ENCODE assay signal across 8 cellular contexts in genomic region chr19:45793178-45793564, GRCh38. TPM values are rescaled to one million over a fixed set of nuclear protein-coding genes. Genes with fewer than 3 reads are reported as not detected.
A peak's percentile ranks its signal among the peaks of the same experiment; 100 is the strongest.
DNase-seq lines count a peak whose midpoint lies in the region; ATAC-seq, FAIRE-seq and TF ChIP-seq lines count a peak whose summit lies in the region.

No MANE protein-coding gene starts in this region.

- H3K9me3 Mint-ChIP-seq in nephron: no peaks in the 10 kb centered on the region

- peaks cover 19% of the 10 kb centered on the region for H3K79me2 ChIP-seq in K562 (ENCODE audit: control insufficient read depth, insufficient read depth, low read length)

- no peak overlapping the region for H3K27ac ChIP-seq in HUES48 (ENCODE audit: low read depth, low read length)
- no peak overlapping the region; the same call in 2 of the 3 replicates for H3K27ac ChIP-seq in K562 (ENCODE audit: extremely low read depth, low read depth, low read length)

- POLR2A ChIA-PET in K562 (lab: Yijun Ruan, JAX): interaction anchor here (0.6 to 1.8 kb wide), 8 partner anchors 11 to 1367 kb away, joined by 3 to 9 read pairs (median 4); partner anchors contain the start of gene DMPK

- CTCF ChIA-PET in K562 (lab: Yijun Ruan, JAX; ENCODE audit: low intra/inter-chr PET ratio): no interaction called here

- H3K4me3 ChIP-seq in BE2C (ENCODE audit: low read depth, low read length): peak overlapping the region; percentile 31
- H3K4me3 ChIP-seq in HUES48 (ENCODE audit: low read depth, low read length): peak overlapping the region; percentile 45
- peak overlapping the region; percentile 95 for H3K4me3 ChIP-seq in K562

- H3K4me1 ChIP-seq in BE2C (peaks cover 4% of the 10 kb centered on the region), HUES48 (ENCODE audit: control insufficient read depth, insufficient read depth, low read length) (peaks cover 3% of the 10 kb centered on the region), K562 (replicated peaks in 1 of 2; ENCODE audit: control insufficient read depth in 2 of 2, insufficient read depth in 2 of 2, low read length in 2 of 2) (peaks cover 19 to 27% of the 10 kb centered on the region in 2 experiments)

- no peak for TF ChIP-seq RAD21 in K562 (CRISPR knock-in tag; conservative IDR thresholded peaks at IDR 0.05 in 1 of 2, IDR thresholded peaks at IDR 0.05 in 1 of 2)

- no peak overlapping the region for H3K9ac ChIP-seq in HUES48 (ENCODE audit: low read depth, low read length)
- H3K9ac ChIP-seq in K562 (ENCODE audit: insufficient read depth in 1 of 2, low read depth in 2 of 2, low read length in 2 of 2): no peak overlapping the region; a peak in 1 of 4 replicates

- H4K20me1 ChIP-seq in K562 (replicated peaks; ENCODE audit: control insufficient read depth, insufficient read depth, low read length): peaks cover 3% of the 10 kb centered on the region

- H3K9me3 ChIP-seq in BE2C (no peaks in the 10 kb centered on the region), HUES48 (ENCODE audit: control insufficient read depth, insufficient read depth, low read length) (no peaks in the 10 kb centered on the region), K562 (replicated peaks; ENCODE audit: control insufficient read depth, insufficient read depth, low read depth, low read length) (no peaks in the 10 kb centered on the region)

- H2AFZ ChIP-seq in K562 (ENCODE audit: low read depth, low read length): peak overlapping the region; percentile 62

- no peak for ATAC-seq in K562

- BruUV-seq in K562 (replicated peaks; lab: Mats Ljungman, UMichigan): no TSS peak

- H3K4me3 Mint-ChIP-seq in nephron: peak overlapping the region; percentile 82 to 92 (median 90)

- TF ChIP-seq CTCF in BE2C (IDR thresholded peaks at IDR 0.05; ENCODE audit: low read depth, low read length) (no peak), K562 (IDR thresholded peaks at IDR 0.05 in 2 of 3, conservative IDR thresholded peaks at IDR 0.05 in 1 of 3; ENCODE audit: insufficient read depth in 2 of 3, low read depth in 1 of 3, low read length in 3 of 3) (no peak), nephron (IDR thresholded peaks at IDR 0.05; ENCODE audit: unreplicated experiment in 3 of 3) (no peak)

- TF ChIP-seq EP300 in K562 (IDR thresholded peaks at IDR 0.05; ENCODE audit: low read length): no peak

- no peak for TF ChIP-seq POLR2A in K562 (conservative IDR thresholded peaks at IDR 0.05)

- intact Hi-C loops in K562 (cut with micrococcal nuclease): no loop called here

- peaks cover 35% of the 10 kb centered on the region for H3K4me1 Mint-ChIP-seq in nephron

- peaks cover 4% of the 10 kb centered on the region for H3K9me1 ChIP-seq in K562 (ENCODE audit: control insufficient read depth, insufficient read depth, low read length)

- no peaks in the 10 kb centered on the region for H3K27me3 ChIP-seq in BE2C
- no peaks in the 10 kb centered on the region for H3K27me3 ChIP-seq in HUES48 (ENCODE audit: control insufficient read depth, insufficient read depth, low read length)
- no peaks in the 10 kb centered on the region for H3K27me3 ChIP-seq in K562 (ENCODE audit: control insufficient read depth in 2 of 2, insufficient read depth in 2 of 2, low read length in 2 of 2)

- H3K27ac Mint-ChIP-seq in nephron: peak overlapping the region; percentile 13 to 84 (median 51)

- in situ Hi-C loops in K562 (cut with MboI): no loop called here

- no peak for FAIRE-seq in K562 (lab: Jason Lieb, UNC)

- H3K27me3 Mint-ChIP-seq in nephron (ENCODE audit: low read depth): peaks cover 4% of the 10 kb centered on the region

- peak overlapping the region; percentile 49; the same call in 1 of the 2 replicates for H3K4me2 ChIP-seq in K562 (ENCODE audit: insufficient read depth, low read length)

- H3K36me3 Mint-ChIP-seq in nephron (ENCODE audit: low read depth): peaks cover 24% of the 10 kb centered on the region

- DNase-seq in BE2C: no peak
- DNase-seq in K562 (ENCODE audit: extremely low read depth in 1 of 4, low spot score in 3 of 4): no peak
- no peak for DNase-seq in hypothalamus (lab: John Stamatoyannopoulos, UW)
- no peak for DNase-seq in DMS114 treated with DMSO at 0.1 percent for 48 hours (lab: John Stamatoyannopoulos, UW; ENCODE audit: unreplicated experiment)
- DNase-seq in stimulated activated CD4-positive, alpha-beta T cell treated with anti-CD3 and anti-CD28 coated beads, Interleukin-4, amount 100 ng/mL, for 24 hours: no peak
- no peak for DNase-seq in NCI-H526 (lab: John Stamatoyannopoulos, UW)

- H3K36me3 ChIP-seq in BE2C (peaks cover 21% of the 10 kb centered on the region), HUES48 (ENCODE audit: control insufficient read depth, insufficient read depth, low read length) (peaks cover 20% of the 10 kb centered on the region), K562 (ENCODE audit: control insufficient read depth, insufficient read depth, low read length) (peaks cover 28% of the 10 kb centered on the region; the same call in 2 of the 3 replicates)

- WGBS in K562 (ENCODE audit: insufficient coverage, low coverage, missing lambda C conversion rate): 4% methylated on average over 3 of the region's 3 CpGs

RNA-seq across cellular contexts. Expression of gene DMWD, which starts 0.5 kb away (rescaled TPM):
- polyA plus RNA-seq in BE2C (2012; ENCODE audit: insufficient read depth, insufficient read length, low read depth): 51.4 TPM
- 93.8 and 251 TPM in 2 replicates for total RNA-seq in K562 (2011; cell fraction: chromatin; rRNA removed; ENCODE audit: low replicate concordance)
- 136 and 149 TPM in 2 replicates for total RNA-seq in K562 (2011; cell fraction: nucleolus; rRNA removed)
- 124 and 146 TPM in 2 replicates for total RNA-seq in K562 (2011; cell fraction: nucleoplasm; rRNA removed)
- 30.5 and 38.4 TPM in 2 replicates for total RNA-seq in K562 (2014; rRNA removed)
- 18.1 and 20.0 TPM in 2 replicates for total RNA-seq in K562 (2014; rRNA removed; fragmentation: Illumina TruSeq; extraction: Trizol)
- 19.0 and 20.7 TPM in 2 replicates for total RNA-seq in K562 (2015; rRNA removed; fragmentation: Illumina TruSeq; extraction: Trizol)
- 51.3 and 54.6 TPM in 2 replicates for total RNA-seq in K562 (2021)
- polyA plus RNA-seq in K562 (2011; rRNA removed): 15.6 and 22.6 TPM in 2 replicates
- polyA plus RNA-seq in K562 (2011; cell fraction: cytosol; rRNA removed): 23.6 and 33.0 TPM in 2 replicates
- 46.4 and 68.1 TPM in 2 replicates for polyA plus RNA-seq in K562 (2011; cell fraction: nucleus; rRNA removed)
- polyA plus RNA-seq in K562 (2012): 28.7 and 29.1 TPM in 2 replicates
- 15.4 and 18.7 TPM in 2 replicates for polyA plus RNA-seq in K562 (2014; fragmentation: Illumina TruSeq; extraction: Trizol)
- polyA plus RNA-seq in K562 (2014; fragmentation: Nextera tagmentation; extraction: Ambion mirVana): 1 to 10 TPM; 4.7 to 7.9 TPM
- 27.7 and 32.8 TPM in 2 replicates for polyA plus RNA-seq in K562 (2014; rRNA removed)
- polyA minus RNA-seq in K562 (2011; rRNA and poly(A)+ RNA removed): 21.1 and 23.5 TPM in 2 replicates
- polyA minus RNA-seq in K562 (2011; cell fraction: cytosol; rRNA and poly(A)+ RNA removed): 22.7 and 27.3 TPM in 2 replicates
- polyA minus RNA-seq in K562 (2011; cell fraction: nucleus; rRNA and poly(A)+ RNA removed): 38.4 and 45.5 TPM in 2 replicates

RNA-seq across cellular contexts. Expression of gene DMPK, which starts 10.9 kb away (rescaled TPM):
- polyA plus RNA-seq in BE2C (2012; ENCODE audit: insufficient read depth, insufficient read length, low read depth): 56.7 TPM
- 108 and 213 TPM in 2 replicates for total RNA-seq in K562 (2011; cell fraction: chromatin; rRNA removed; ENCODE audit: low replicate concordance)
- total RNA-seq in K562 (2011; cell fraction: nucleolus; rRNA removed): 94.9 and 106 TPM in 2 replicates
- total RNA-seq in K562 (2011; cell fraction: nucleoplasm; rRNA removed): 85.3 and 105 TPM in 2 replicates
- total RNA-seq in K562 (2014; rRNA removed) (7.7 and 10.9 TPM in 2 replicates), K562 (2014; rRNA removed; fragmentation: Illumina TruSeq; extraction: Trizol) (2.3 and 2.8 TPM in 2 replicates), K562 (2015; rRNA removed; fragmentation: Illumina TruSeq; extraction: Trizol) (7.3 and 8.8 TPM in 2 replicates), K562 (2021) (22.7 and 26.5 TPM in 2 replicates)
- polyA plus RNA-seq in K562 (2011; rRNA removed) (7.0 and 11.2 TPM in 2 replicates), K562 (2014; fragmentation: Illumina TruSeq; extraction: Trizol) (8.0 and 9.1 TPM in 2 replicates), K562 (2014; fragmentation: Nextera tagmentation; extraction: Ambion mirVana) (under 1 TPM; 0.24 to 0.63 TPM), K562 (2014; rRNA removed) (19.1 and 31.3 TPM in 2 replicates)
- polyA plus RNA-seq in K562 (2011; cell fraction: cytosol; rRNA removed): 8.7 and 21.2 TPM in 2 replicates
- polyA plus RNA-seq in K562 (2011; cell fraction: nucleus; rRNA removed): 75.5 and 114 TPM in 2 replicates
- polyA plus RNA-seq in K562 (2012): 23.7 and 50.9 TPM in 2 replicates
- 6.7 and 13.0 TPM in 2 replicates for polyA minus RNA-seq in K562 (2011; rRNA and poly(A)+ RNA removed)
- 5.6 and 7.0 TPM in 2 replicates for polyA minus RNA-seq in K562 (2011; cell fraction: cytosol; rRNA and poly(A)+ RNA removed)
- polyA minus RNA-seq in K562 (2011; cell fraction: nucleus; rRNA and poly(A)+ RNA removed): 16.8 and 17.1 TPM in 2 replicates

RNA-seq across cellular contexts. Expression of gene RSPH6A, which starts 21.9 kb away (rescaled TPM):
- polyA plus RNA-seq in BE2C (2012; ENCODE audit: insufficient read depth, insufficient read length, low read depth): not detected
- 0.63 and 3.1 TPM in 2 replicates for total RNA-seq in K562 (2011; cell fraction: chromatin; rRNA removed; ENCODE audit: low replicate concordance)
- total RNA-seq in K562 (2011; cell fraction: nucleolus; rRNA removed): 1.5 and 1.7 TPM in 2 replicates
- total RNA-seq in K562 (2011; cell fraction: nucleoplasm; rRNA removed): 0.81 and 1.1 TPM in 2 replicates
- not detected in 2 replicates for total RNA-seq in K562 (2014; rRNA removed)
- not detected in 2 replicates for total RNA-seq in K562 (2014; rRNA removed; fragmentation: Illumina TruSeq; extraction: Trizol)
- total RNA-seq in K562 (2015; rRNA removed; fragmentation: Illumina TruSeq; extraction: Trizol): 0.07 TPM in 1 of 2 replicates, not detected in the other
- total RNA-seq in K562 (2021): 0.07 TPM in 1 of 2 replicates, not detected in the other
- 0.03 and 0.04 TPM in 2 replicates for polyA plus RNA-seq in K562 (2011; rRNA removed)
- polyA plus RNA-seq in K562 (2011; cell fraction: cytosol; rRNA removed): not detected in 2 replicates
- 0.08 and 0.14 TPM in 2 replicates for polyA plus RNA-seq in K562 (2011; cell fraction: nucleus; rRNA removed)
- 0.05 and 0.15 TPM in 2 replicates for polyA plus RNA-seq in K562 (2012)
- not detected in 2 replicates for polyA plus RNA-seq in K562 (2014; fragmentation: Illumina TruSeq; extraction: Trizol)
- not detected for polyA plus RNA-seq in K562 (2014; fragmentation: Nextera tagmentation; extraction: Ambion mirVana)
- polyA plus RNA-seq in K562 (2014; rRNA removed): 0.07 and 0.15 TPM in 2 replicates
- 0.09 TPM in 1 of 2 replicates, not detected in the other for polyA minus RNA-seq in K562 (2011; rRNA and poly(A)+ RNA removed)
- not detected in 2 replicates for polyA minus RNA-seq in K562 (2011; cell fraction: cytosol; rRNA and poly(A)+ RNA removed)
- 0.54 and 0.56 TPM in 2 replicates for polyA minus RNA-seq in K562 (2011; cell fraction: nucleus; rRNA and poly(A)+ RNA removed)

RNA-seq across cellular contexts. Expression of gene SIX5, which starts 24.1 kb away (rescaled TPM):
- 3.3 TPM for polyA plus RNA-seq in BE2C (2012; ENCODE audit: insufficient read depth, insufficient read length, low read depth)
- total RNA-seq in K562 (2011; cell fraction: chromatin; rRNA removed; ENCODE audit: low replicate concordance): 4.2 and 17.4 TPM in 2 replicates
- total RNA-seq in K562 (2011; cell fraction: nucleolus; rRNA removed): 13.7 and 19.0 TPM in 2 replicates
- total RNA-seq in K562 (2011; cell fraction: nucleoplasm; rRNA removed): 6.2 and 8.5 TPM in 2 replicates
- 7.9 and 9.0 TPM in 2 replicates for total RNA-seq in K562 (2014; rRNA removed)
- 1.0 and 1.4 TPM in 2 replicates for total RNA-seq in K562 (2014; rRNA removed; fragmentation: Illumina TruSeq; extraction: Trizol)
- 4.2 and 5.0 TPM in 2 replicates for total RNA-seq in K562 (2015; rRNA removed; fragmentation: Illumina TruSeq; extraction: Trizol)
- total RNA-seq in K562 (2021): 15.2 and 17.2 TPM in 2 replicates
- polyA plus RNA-seq in K562 (2011; rRNA removed): 2.5 and 6.1 TPM in 2 replicates
- polyA plus RNA-seq in K562 (2011; cell fraction: cytosol; rRNA removed): 5.6 and 11.7 TPM in 2 replicates
- 22.2 and 28.1 TPM in 2 replicates for polyA plus RNA-seq in K562 (2011; cell fraction: nucleus; rRNA removed)
- 5.5 and 16.8 TPM in 2 replicates for polyA plus RNA-seq in K562 (2012)
- polyA plus RNA-seq in K562 (2014; fragmentation: Illumina TruSeq; extraction: Trizol): 7.4 and 12.5 TPM in 2 replicates
- not detected for polyA plus RNA-seq in K562 (2014; fragmentation: Nextera tagmentation; extraction: Ambion mirVana)
- 9.7 and 10.2 TPM in 2 replicates for polyA plus RNA-seq in K562 (2014; rRNA removed)
- polyA minus RNA-seq in K562 (2011; rRNA and poly(A)+ RNA removed): 0.74 and 0.93 TPM in 2 replicates
- 4.6 and 7.9 TPM in 2 replicates for polyA minus RNA-seq in K562 (2011; cell fraction: cytosol; rRNA and poly(A)+ RNA removed)
- polyA minus RNA-seq in K562 (2011; cell fraction: nucleus; rRNA and poly(A)+ RNA removed): 7.8 and 10.1 TPM in 2 replicates

RNA-seq across cellular contexts. Expression of gene MEIOSIN, which starts 59.9 kb away (rescaled TPM):
- 0.31 TPM for polyA plus RNA-seq in BE2C (2012; ENCODE audit: insufficient read depth, insufficient read length, low read depth)
- 0.48 and 1.4 TPM in 2 replicates for total RNA-seq in K562 (2011; cell fraction: chromatin; rRNA removed; ENCODE audit: low replicate concordance)
- 0.66 and 0.67 TPM in 2 replicates for total RNA-seq in K562 (2011; cell fraction: nucleolus; rRNA removed)
- total RNA-seq in K562 (2011; cell fraction: nucleoplasm; rRNA removed): 0.37 and 0.76 TPM in 2 replicates
- total RNA-seq in K562 (2014; rRNA removed): 1.6 and 2.4 TPM in 2 replicates
- total RNA-seq in K562 (2014; rRNA removed; fragmentation: Illumina TruSeq; extraction: Trizol): 0.64 and 0.76 TPM in 2 replicates
- 0.51 and 0.64 TPM in 2 replicates for total RNA-seq in K562 (2015; rRNA removed; fragmentation: Illumina TruSeq; extraction: Trizol)
- total RNA-seq in K562 (2021): 1.5 and 2.0 TPM in 2 replicates
- polyA plus RNA-seq in K562 (2011; rRNA removed): 0.20 and 1.4 TPM in 2 replicates
- 0.82 and 0.99 TPM in 2 replicates for polyA plus RNA-seq in K562 (2011; cell fraction: cytosol; rRNA removed)
- 0.51 and 0.86 TPM in 2 replicates for polyA plus RNA-seq in K562 (2011; cell fraction: nucleus; rRNA removed)
- polyA plus RNA-seq in K562 (2012): 1.8 and 3.2 TPM in 2 replicates
- polyA plus RNA-seq in K562 (2014; fragmentation: Illumina TruSeq; extraction: Trizol): 1.8 and 2.2 TPM in 2 replicates
- polyA plus RNA-seq in K562 (2014; fragmentation: Nextera tagmentation; extraction: Ambion mirVana): under 1 TPM; 0.06 to 0.07 TPM
- polyA plus RNA-seq in K562 (2014; rRNA removed): 1.2 and 1.6 TPM in 2 replicates
- 0.21 and 0.54 TPM in 2 replicates for polyA minus RNA-seq in K562 (2011; rRNA and poly(A)+ RNA removed)
- 1.1 TPM in 1 of 2 replicates, not detected in the other for polyA minus RNA-seq in K562 (2011; cell fraction: cytosol; rRNA and poly(A)+ RNA removed)
- 0.13 and 1.1 TPM in 2 replicates for polyA minus RNA-seq in K562 (2011; cell fraction: nucleus; rRNA and poly(A)+ RNA removed)

Comparison
In these comparisons a context has a peak if more than half of its experiments do, and no peak if none do; other contexts are left out.
1. H3K4me3 ChIP-seq: peak in every context shown above with its lines; median percentile 95 in K562; 45 in HUES48; 31 in BE2C.